In genomic region chr2:129748250-129748649, GRCh38 we compare ENCODE assay signal across 25 cellular contexts.
DNase-seq lines count a peak whose midpoint lies in the region; ATAC-seq lines count a peak whose summit lies in the region.
"Had no signal": no experiment of that assay in that cellular context is flagged by ENCODE, and none has a peak within 500 bp of the region (broad histone marks: within the 10 kb centered on the region; RNA-seq: fewer than 3 reads in every experiment).

No MANE protein-coding gene starts in this region.

- peak; percentile 32 to 35 for DNase-seq in Kasumi-1 (lab: John Stamatoyannopoulos, UW)
- DNase-seq in pons (ENCODE audit: low spot score): peak; percentile 67
- DNase-seq in left colon: no peak
- no peak for DNase-seq in ureter (ENCODE audit: low spot score)
- no peak for DNase-seq in dermis blood vessel endothelial cell
- DNase-seq: activated B cell treated with CpG ODN at 0.5 μM for 24 hours; activated CD4-positive, alpha-beta T cell treated with anti-CD3 and anti-CD28 coated beads, Interleukin-2, amount 50 U/mL, for 1 hour; activated gamma-delta T cell treated with Interleukin-2 at 50 U/mL for 16 hours; activated T-cell treated with anti-CD3 and anti-CD28 coated beads, Interleukin-2, amount 50 U/mL, for 4 hours; effector CD8-positive, alpha-beta T cell; heart left ventricle; kidney; naive thymus-derived CD4-positive, alpha-beta T cell; NCI-H1092; NCI-H1694; NCI-H446 treated with DMSO at 0.1 percent for 48 hours; stimulated activated CD4-positive, alpha-beta T cell treated with anti-CD3 and anti-CD28 coated beads, Interleukin-15, amount 100 ng/mL, for 24 hours; stimulated activated naive CD4-positive, alpha-beta T cell; T-cell; testis had no signal

- H3K4me2 ChIP-seq in BLaER1: peak overlapping the region; percentile 56

- H3K27me3 ChIP-seq in BLaER1: no peaks in the 10 kb centered on the region
- H3K27me3 ChIP-seq: cardiac muscle cell, testis had no signal

- H3K36me3 ChIP-seq in BLaER1: no peaks in the 10 kb centered on the region
- H3K36me3 ChIP-seq: cardiac muscle cell, heart left ventricle had no signal

- intact Hi-C loops in left colon (cut with DNase I, micrococcal nuclease): no loop called here

- ATAC-seq in esophagus mucosa: peak; percentile 27
- no peak for ATAC-seq in GM18867 (IDR thresholded peaks at IDR 0.05; ENCODE audit: unreplicated experiment)
- no peak for ATAC-seq in left colon
- ATAC-seq: activated T-cell treated with anti-CD3 and anti-CD28 coated beads, Interleukin-2, amount 50 U/mL, for 4 hours; naive thymus-derived CD4-positive, alpha-beta T cell; T-cell had no signal

- no peaks in the 10 kb centered on the region for H4K20me1 ChIP-seq in BLaER1

- peaks cover 18% of the 10 kb centered on the region for H3K4me1 ChIP-seq in BLaER1
- H3K4me1 ChIP-seq: heart left ventricle, testis had no signal

- no peak overlapping the region for H3K9ac ChIP-seq in BLaER1

- no peak overlapping the region for H3K4me3 ChIP-seq in BLaER1
- H3K4me3 ChIP-seq: cardiac muscle cell, heart left ventricle, testis had no signal

- H3K27ac ChIP-seq in BLaER1: peak overlapping the region; percentile 35; the same call in 1 of the 2 replicates
- H3K27ac ChIP-seq: cardiac muscle cell, epithelial cell of prostate, heart left ventricle, testis had no signal

- H3K9me3 ChIP-seq in BLaER1: peaks cover 4% of the 10 kb centered on the region; the same call in 1 of the 2 replicates
- H3K9me3 ChIP-seq: testis had no signal

Comparison
In these comparisons a context has a peak if more than half of its experiments do, and no peak if none do; other contexts are left out.
1. DNase-seq: peak in Kasumi-1 (2 of 2) and pons (single experiment); none in left colon (0 of 2), ureter (single experiment) and dermis blood vessel endothelial cell (single experiment).